Comparison of ENCODE assay signal across 1 cellular context in the genomic region with DNA sequence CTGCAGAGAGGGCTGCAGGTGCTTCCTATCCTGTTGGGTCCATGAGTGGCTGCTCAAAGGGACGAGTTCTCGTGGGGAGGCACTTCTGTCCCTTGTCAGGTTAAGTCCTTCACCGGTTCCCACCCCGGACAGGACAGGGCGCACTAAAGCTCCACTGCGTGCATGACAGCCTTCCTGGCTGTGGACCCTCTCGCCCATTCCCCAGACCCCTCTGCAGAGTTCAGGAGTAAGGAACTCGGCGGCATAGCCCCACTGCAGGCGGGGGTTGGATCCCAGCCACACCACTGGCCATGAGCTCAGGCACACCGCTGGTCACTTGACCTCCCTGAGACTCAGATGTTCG.
TF ChIP-seq lines count a peak whose summit lies in the region.

No MANE protein-coding gene starts in this region.

TF ChIP-seq in H1, 55 proteins besides CTCF, POLR2A, EP300 and RAD21 (continued from another document):
- TF ChIP-seq CEBPB (IDR thresholded peaks at IDR 0.05; ENCODE audit: low read depth, low read length), result no peak
- no peak for TF ChIP-seq SIRT6 (IDR thresholded peaks at IDR 0.05; ENCODE audit: low read length)
